In the genomic region with DNA sequence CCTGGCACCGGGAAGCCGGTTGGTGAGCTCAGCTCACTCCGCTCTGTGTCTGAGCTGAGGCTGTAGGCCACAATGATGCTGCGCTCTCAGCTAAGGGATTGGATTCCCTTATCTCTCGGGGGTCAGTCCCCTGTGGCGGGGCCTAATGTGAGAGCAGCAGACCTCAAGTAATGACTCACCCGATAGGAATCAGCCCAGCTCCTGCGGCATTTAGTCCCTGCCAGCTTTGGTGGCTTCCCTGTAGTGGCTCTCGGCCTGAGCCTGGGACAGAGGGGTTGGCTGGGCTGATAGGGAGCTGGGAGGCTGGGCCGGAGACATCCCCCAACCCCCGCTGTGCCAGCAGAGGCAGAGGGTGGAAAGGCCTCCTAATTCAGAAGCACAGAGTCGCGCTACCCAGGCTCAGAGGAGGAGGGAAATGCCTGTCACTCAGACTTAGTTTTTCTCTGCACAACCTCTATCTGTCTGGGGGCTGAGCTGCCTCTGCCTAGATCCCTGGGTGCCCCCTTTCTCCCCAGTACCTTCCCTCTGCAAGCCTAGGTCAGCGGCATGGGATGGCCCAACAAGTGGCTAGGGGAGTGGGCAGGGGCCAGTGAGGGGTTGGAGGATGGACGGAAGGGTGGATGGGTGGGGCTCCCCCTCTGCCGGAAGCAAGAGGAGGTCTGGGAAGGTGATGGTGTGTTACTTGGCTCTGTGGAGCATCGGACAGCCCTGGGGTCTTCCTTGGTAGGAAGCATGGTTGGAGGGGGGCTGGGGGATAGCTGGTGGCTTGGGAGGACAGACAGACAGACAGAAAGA, we compare ENCODE assay signal across 9 cellular contexts.
DNase-seq lines count a peak whose midpoint lies in the region; ATAC-seq, FAIRE-seq and TF ChIP-seq lines count a peak whose summit lies in the region.
"Had no signal": no experiment of that assay in that cellular context is flagged by ENCODE, and none has a peak within 500 bp of the region (broad histone marks: within the 10 kb centered on the region; RNA-seq: fewer than 3 reads in every experiment).

No MANE protein-coding gene starts in this region.

- H3K9me3 ChIP-seq in parathyroid adenoma (ENCODE audit: control insufficient read depth, low read length) = no peaks in the 10 kb centered on the region

- H3K27ac ChIP-seq in RWPE1 (no peak overlapping the region), parathyroid adenoma (no peak overlapping the region)

- no peaks in the 10 kb centered on the region for H3K79me2 ChIP-seq in parathyroid adenoma

- POLR2A ChIA-PET in RWPE1 (lab: Yijun Ruan, JAX; ENCODE audit: low non-redundant PET) = no interaction called here

- H3K4me3 ChIP-seq in fibroblast of the aortic adventitia (ENCODE audit: low read depth, low read length) (no peak overlapping the region), parathyroid adenoma (ENCODE audit: low read depth, low read length) (no peak overlapping the region)

- no peak for FAIRE-seq in H54 (lab: Jason Lieb, UNC)

- no peaks in the 10 kb centered on the region for H3K27me3 ChIP-seq in parathyroid adenoma (ENCODE audit: control insufficient read depth, insufficient read depth, low read length)

- TF ChIP-seq CTCF in RWPE1 (conservative IDR thresholded peaks at IDR 0.05; ENCODE audit: low read depth) (no peak), fibroblast of the aortic adventitia (IDR thresholded peaks at IDR 0.05; ENCODE audit: insufficient read depth, low read length) (no peak), parathyroid adenoma (IDR thresholded peaks at IDR 0.05) (no peak)

- H3K9ac ChIP-seq in parathyroid adenoma = no peak overlapping the region

- 0 out of 2 replicates have a peak, but pooled peaks have one; percentile 23 for TF ChIP-seq POLR2A in H54 (IDR thresholded peaks at IDR 0.05; ENCODE audit: low read depth, low read length)

- H3K4me2 ChIP-seq in parathyroid adenoma (ENCODE audit: low read length) = no peak overlapping the region

- CTCF ChIA-PET in RWPE1 (lab: Yijun Ruan, JAX) = interaction anchor here (0.6 to 0.7 kb wide), 3 partner anchors 11 to 1905 kb away, joined by 3 to 4 read pairs (median 3); a partner anchor contains a TSS

- H3K36me3 ChIP-seq in parathyroid adenoma (ENCODE audit: control insufficient read depth, insufficient read depth, low read length) = no peaks in the 10 kb centered on the region

- ATAC-seq in GM18907 (IDR thresholded peaks at IDR 0.05; ENCODE audit: unreplicated experiment) (no peak), HG03039 (IDR thresholded peaks at IDR 0.05; ENCODE audit: unreplicated experiment) (no peak)

- peaks cover 10% of the 10 kb centered on the region for H3K4me1 ChIP-seq in parathyroid adenoma

- DNase-seq in H54 (ENCODE audit: insufficient read length, low spot score) (peak; percentile 87), RWPE1 (ENCODE audit: low spot score) (peak; percentile 51), fibroblast of the aortic adventitia (ENCODE audit: low read depth) (peak; percentile 5)
- no peak for DNase-seq in stimulated activated CD4-positive, alpha-beta T cell treated with anti-CD3 and anti-CD28 coated beads, Interleukin-2, amount 100 ng/mL, for 48 hours
- no peak for DNase-seq in activated naive CD4-positive, alpha-beta T cell treated with Interleukin-2 at 50 U/mL for 16 hours
- DNase-seq: activated effector memory CD4-positive, alpha-beta T cell treated with anti-CD3 and anti-CD28 coated beads, Interleukin-2, amount 50 U/mL, for 16 hours had no signal

- peak overlapping the region; percentile 66 for H2AFZ ChIP-seq in parathyroid adenoma

Comparison
In these comparisons a context has a peak if more than half of its experiments do, and no peak if none do; other contexts are left out.
1. DNase-seq: peak in H54 (single experiment), RWPE1 (single experiment) and fibroblast of the aortic adventitia (single experiment); none in stimulated activated CD4-positive, alpha-beta T cell treated with anti-CD3 and anti-CD28 coated beads, Interleukin-2, amount 100 ng/mL, for 48 hours (0 of 2) and activated naive CD4-positive, alpha-beta T cell treated with Interleukin-2 at 50 U/mL for 16 hours (single experiment).